In the genomic region with DNA sequence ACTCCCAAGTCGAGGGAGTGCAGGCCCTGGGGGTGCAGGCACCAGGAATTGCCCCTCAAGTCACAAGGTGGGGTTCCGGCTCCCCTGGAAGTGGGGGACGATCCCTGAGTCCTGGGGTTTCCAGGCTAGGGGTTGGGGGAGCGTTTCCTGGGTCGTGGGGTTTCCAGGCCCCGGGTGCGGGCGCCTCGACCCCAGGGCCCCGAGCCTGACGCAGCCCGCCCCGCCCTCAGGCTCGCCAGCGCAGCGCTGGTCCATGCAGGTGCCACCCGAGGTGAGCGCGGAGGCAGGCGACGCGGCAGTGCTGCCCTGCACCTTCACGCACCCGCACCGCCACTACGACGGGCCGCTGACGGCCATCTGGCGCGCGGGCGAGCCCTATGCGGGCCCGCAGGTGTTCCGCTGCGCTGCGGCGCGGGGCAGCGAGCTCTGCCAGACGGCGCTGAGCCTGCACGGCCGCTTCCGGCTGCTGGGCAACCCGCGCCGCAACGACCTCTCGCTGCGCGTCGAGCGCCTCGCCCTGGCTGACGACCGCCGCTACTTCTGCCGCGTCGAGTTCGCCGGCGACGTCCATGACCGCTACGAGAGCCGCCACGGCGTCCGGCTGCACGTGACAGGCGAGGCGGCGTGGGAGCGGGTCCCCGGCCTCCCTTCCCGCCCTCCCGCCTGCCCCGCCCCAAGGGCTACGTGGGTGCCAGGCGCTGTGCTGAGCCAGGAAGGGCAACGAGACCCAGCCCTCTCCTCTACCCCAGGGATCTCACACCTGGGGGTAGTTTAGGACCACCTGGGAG, we compare ENCODE assay signal across 8 cellular contexts. TPM values are rescaled to one million over a fixed set of nuclear protein-coding genes. Genes with fewer than 3 reads are reported as not detected.
DNase-seq lines count a peak whose midpoint lies in the region; ATAC-seq lines count a peak whose summit lies in the region.

No MANE protein-coding gene starts in this region.

- H3K27me3 ChIP-seq in Karpas-422 (ENCODE audit: low read length): no peaks in the 10 kb centered on the region

- peaks cover 15 to 20% of the 10 kb centered on the region in 2 donors for H3K4me1 Mint-ChIP-seq in immature natural killer cell

- H4K20me1 ChIP-seq in Karpas-422 (ENCODE audit: insufficient read depth, low read depth, low read length): no peaks in the 10 kb centered on the region

- peaks cover 0 to 3% (median 0%) of the 10 kb centered on the region in 3 donors for H3K36me3 Mint-ChIP-seq in immature natural killer cell

- peak; percentile 46 for ATAC-seq in GM18517 (IDR thresholded peaks at IDR 0.05; ENCODE audit: unreplicated experiment)
- ATAC-seq in HG03095 (IDR thresholded peaks at IDR 0.05; ENCODE audit: unreplicated experiment): no peak

- peak overlapping the region; percentile 59 to 82 (median 72) for H3K4me3 Mint-ChIP-seq in immature natural killer cell

- H3K9me3 ChIP-seq in Karpas-422 (ENCODE audit: low read length): no peaks in the 10 kb centered on the region

- no peak overlapping the region for H3K27ac ChIP-seq in Karpas-422 (ENCODE audit: low read length)

- H3K79me2 ChIP-seq in Karpas-422 (ENCODE audit: low read length): no peaks in the 10 kb centered on the region

- H3K4me3 ChIP-seq in Karpas-422 (ENCODE audit: low read length): no peak overlapping the region

- peak; percentile 28 for DNase-seq in NCI-H510A (lab: John Stamatoyannopoulos, UW)
- DNase-seq in astrocyte of the hippocampus (ENCODE audit: low read depth, low spot score): peak; percentile 74
- DNase-seq in immature natural killer cell: peak; percentile 58 to 68 (median 66)
- peak in 2 of 3 donors; percentile 29 to 36 for DNase-seq in stimulated activated CD4-positive, alpha-beta T cell treated with anti-CD3 and anti-CD28 coated beads, TNF-alpha, amount 100 ng/mL, for 48 hours (ENCODE audit: low read depth in 3 of 3)
- no peak for DNase-seq in amygdala (lab: John Stamatoyannopoulos, UW)
- no peak for DNase-seq in Karpas-422

- H3K9ac ChIP-seq in Karpas-422 (ENCODE audit: low read length): no peak overlapping the region

- H3K27me3 Mint-ChIP-seq in immature natural killer cell (ENCODE audit: low read depth in 3 of 3): peaks cover 6 to 21% (median 9%) of the 10 kb centered on the region in 3 donors

- no peaks in the 10 kb centered on the region for H3K9me3 Mint-ChIP-seq in immature natural killer cell

- H3K36me3 ChIP-seq in Karpas-422 (ENCODE audit: insufficient read depth, low read length): no peaks in the 10 kb centered on the region

- H3K27ac Mint-ChIP-seq in immature natural killer cell: peak overlapping the region in 1 of 6 donors; percentile 66

- no peak overlapping the region for H3K4me2 ChIP-seq in Karpas-422 (ENCODE audit: low read depth, low read length, poor library complexity, severe bottlenecking)

- peaks cover 7% of the 10 kb centered on the region for H3K4me1 ChIP-seq in Karpas-422 (ENCODE audit: low read length)

- H3K9me2 ChIP-seq in Karpas-422 (replicated peaks; ENCODE audit: insufficient read depth, low read length): no peaks in the 10 kb centered on the region

- H2AFZ ChIP-seq in Karpas-422 (ENCODE audit: low read length): no peak overlapping the region

RNA-seq across cellular contexts. Expression of gene SIGLEC15, which starts 12.0 kb away (rescaled TPM):
- under 1 TPM in 2 of 3 donors, not detected in 1; 0.09 to 0.20 TPM for polyA plus RNA-seq in immature natural killer cell
- total RNA-seq in Karpas-422 (2014; rRNA removed; shearing (Covaris generic); ENCODE audit: low replicate concordance): 1.6 and 2.5 TPM in 2 replicates

Comparison
In these comparisons a context has a peak if more than half of its experiments do, and no peak if none do; other contexts are left out.
1. DNase-seq: peak in NCI-H510A (single experiment), astrocyte of the hippocampus (single experiment), immature natural killer cell (3 of 3) and stimulated activated CD4-positive, alpha-beta T cell treated with anti-CD3 and anti-CD28 coated beads, TNF-alpha, amount 100 ng/mL, for 48 hours (2 of 3); none in amygdala (0 of 56) and Karpas-422 (single experiment).